ENCODE assay signal across 20 cellular contexts in genomic region chr3:190213726-190214125, GRCh38.
"Had no signal": no experiment of that assay in that cellular context is flagged by ENCODE, and none has a peak within 500 bp of the region (broad histone marks: within the 10 kb centered on the region; RNA-seq: fewer than 3 reads in every experiment).

No MANE protein-coding gene starts in this region.

- H3K9ac ChIP-seq: KMS-11 had no signal

- FAIRE-seq: HTR-8/SVneo had no signal

- H3K27ac ChIP-seq: HL-60, KMS-11, RWPE1 had no signal

- ATAC-seq: SK-N-SH treated with all-trans-retinoic acid at 6 μM for 48 hours had no signal

- DNase-seq: Kasumi-1, MM.1S, NCI-H1092 treated with DMSO at 0.1 percent for 48 hours, NCI-H1436, NCI-H187, NCI-H2029, NCI-H2081 treated with DMSO at 0.1 percent for 48 hours, NCI-H2171, NCI-H226, NCI-H446, NCI-H510A, NCI-H524 treated with DMSO at 0.1 percent for 48 hours, NCI-H69, NCI-H774, SHP77 had no signal

- H3K4me2 ChIP-seq: KMS-11 had no signal
